Comparison of ENCODE assay signal across 8 cellular contexts in the genomic region with DNA sequence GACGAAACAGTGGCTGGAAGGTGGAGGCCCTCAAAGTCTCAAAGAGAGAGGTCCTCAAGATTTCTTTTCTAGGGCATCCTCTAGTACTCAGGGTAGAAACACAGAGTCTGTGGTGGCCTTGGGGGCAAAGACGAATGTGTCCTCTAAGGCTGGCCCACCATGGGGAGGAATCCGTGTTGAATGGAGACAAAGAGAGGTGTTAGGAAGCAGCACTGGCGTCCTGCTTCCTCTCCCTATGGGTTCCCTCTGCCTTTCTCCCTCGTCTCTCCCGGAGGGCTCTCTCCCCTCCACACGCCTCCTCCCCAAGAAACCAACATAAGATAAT.
DNase-seq lines count a peak whose midpoint lies in the region; ATAC-seq and TF ChIP-seq lines count a peak whose summit lies in the region.

No MANE protein-coding gene starts in this region.

- intact Hi-C loops in left colon (cut with DNase I, micrococcal nuclease) = loop anchor here in 1 of 2 donors (5.0 kb wide), 1 partner anchor 380 kb away; a partner anchor contains a TSS

- H3K4me3 Mint-ChIP-seq in activated naive CD8-positive, alpha-beta T cell treated with anti-CD3 and anti-CD28 coated beads, Interleukin-2, amount 50 U/mL, for 24 hours = peak overlapping the region; percentile 70
- H3K4me3 Mint-ChIP-seq in type B pancreatic cell = peak overlapping the region; percentile 72

- H3K4me1 Mint-ChIP-seq in activated naive CD8-positive, alpha-beta T cell treated with anti-CD3 and anti-CD28 coated beads, Interleukin-2, amount 50 U/mL, for 24 hours = peaks cover 41% of the 10 kb centered on the region
- no peaks in the 10 kb centered on the region for H3K4me1 Mint-ChIP-seq in type B pancreatic cell (ENCODE audit: unreplicated experiment)

- H3K27me3 Mint-ChIP-seq in activated naive CD8-positive, alpha-beta T cell treated with anti-CD3 and anti-CD28 coated beads, Interleukin-2, amount 50 U/mL, for 24 hours = no peaks in the 10 kb centered on the region
- H3K27me3 Mint-ChIP-seq in type B pancreatic cell = no peaks in the 10 kb centered on the region

- TF ChIP-seq CTCF in type B pancreatic cell (conservative IDR thresholded peaks at IDR 0.05) = no peak

- no peaks in the 10 kb centered on the region for H3K9me3 Mint-ChIP-seq in activated naive CD8-positive, alpha-beta T cell treated with anti-CD3 and anti-CD28 coated beads, Interleukin-2, amount 50 U/mL, for 24 hours
- H3K9me3 Mint-ChIP-seq in type B pancreatic cell = peaks cover 2% of the 10 kb centered on the region

- no peaks in the 10 kb centered on the region for H3K36me3 Mint-ChIP-seq in activated naive CD8-positive, alpha-beta T cell treated with anti-CD3 and anti-CD28 coated beads, Interleukin-2, amount 50 U/mL, for 24 hours (ENCODE audit: low read depth)
- no peaks in the 10 kb centered on the region for H3K36me3 Mint-ChIP-seq in type B pancreatic cell

- DNase-seq in DMS53 (lab: John Stamatoyannopoulos, UW) (peak; percentile 75), left colon (peak in 1 of 2 donors; percentile 16), type B pancreatic cell (ENCODE audit: extremely low spot score, unreplicated experiment) (no peak), NCI-H1048 (lab: John Stamatoyannopoulos, UW) (no peak), NCI-H2029 (lab: John Stamatoyannopoulos, UW) (no peak), COLO829 (ENCODE audit: low spot score) (no peak)
- DNase-seq in activated naive CD8-positive, alpha-beta T cell treated with anti-CD3 and anti-CD28 coated beads, Interleukin-2, amount 50 U/mL, for 24 hours = no peak

- ATAC-seq in HG02642 (IDR thresholded peaks at IDR 0.05; ENCODE audit: poor library complexity, unreplicated experiment) = peak; percentile 6
- ATAC-seq in activated naive CD8-positive, alpha-beta T cell treated with anti-CD3 and anti-CD28 coated beads, Interleukin-2, amount 50 U/mL, for 24 hours = no peak
- peak; percentile 28 for ATAC-seq in left colon

- peak overlapping the region; percentile 84 for H3K27ac Mint-ChIP-seq in activated naive CD8-positive, alpha-beta T cell treated with anti-CD3 and anti-CD28 coated beads, Interleukin-2, amount 50 U/mL, for 24 hours
- H3K27ac Mint-ChIP-seq in type B pancreatic cell = peak overlapping the region; percentile 65
